ENCODE assay signal across 1 cellular context in the genomic region with DNA sequence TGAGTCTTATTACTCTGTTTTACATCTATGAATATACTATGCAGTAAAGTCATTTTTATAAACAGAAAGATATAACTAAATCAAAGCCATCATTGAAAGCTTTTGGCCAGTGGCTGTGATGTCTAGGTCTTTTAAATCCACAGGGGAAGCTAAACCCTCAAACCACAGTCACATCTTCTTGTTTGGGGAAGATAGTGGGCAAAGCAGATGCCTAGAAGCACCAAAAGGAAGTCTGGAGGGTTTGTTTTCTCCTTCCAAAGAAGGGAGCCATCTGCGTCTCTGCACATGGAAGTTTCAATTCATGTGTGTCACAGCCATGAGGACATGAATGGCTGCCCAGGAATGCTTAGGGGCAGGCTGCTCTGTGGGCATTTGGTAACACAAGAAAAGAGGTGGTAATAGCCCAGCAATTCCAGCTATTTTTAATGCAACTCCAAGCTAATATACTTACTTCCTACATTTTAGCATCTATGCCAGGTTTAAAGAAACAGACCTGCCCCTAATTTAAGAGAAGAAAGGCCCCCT.
TF ChIP-seq lines count a peak whose summit lies in the region.

No MANE protein-coding gene starts in this region.

TF ChIP-seq in GM23338, 12 proteins besides CTCF, POLR2A, EP300 and RAD21 (continued from another document):
- TF ChIP-seq, protein P1, sequence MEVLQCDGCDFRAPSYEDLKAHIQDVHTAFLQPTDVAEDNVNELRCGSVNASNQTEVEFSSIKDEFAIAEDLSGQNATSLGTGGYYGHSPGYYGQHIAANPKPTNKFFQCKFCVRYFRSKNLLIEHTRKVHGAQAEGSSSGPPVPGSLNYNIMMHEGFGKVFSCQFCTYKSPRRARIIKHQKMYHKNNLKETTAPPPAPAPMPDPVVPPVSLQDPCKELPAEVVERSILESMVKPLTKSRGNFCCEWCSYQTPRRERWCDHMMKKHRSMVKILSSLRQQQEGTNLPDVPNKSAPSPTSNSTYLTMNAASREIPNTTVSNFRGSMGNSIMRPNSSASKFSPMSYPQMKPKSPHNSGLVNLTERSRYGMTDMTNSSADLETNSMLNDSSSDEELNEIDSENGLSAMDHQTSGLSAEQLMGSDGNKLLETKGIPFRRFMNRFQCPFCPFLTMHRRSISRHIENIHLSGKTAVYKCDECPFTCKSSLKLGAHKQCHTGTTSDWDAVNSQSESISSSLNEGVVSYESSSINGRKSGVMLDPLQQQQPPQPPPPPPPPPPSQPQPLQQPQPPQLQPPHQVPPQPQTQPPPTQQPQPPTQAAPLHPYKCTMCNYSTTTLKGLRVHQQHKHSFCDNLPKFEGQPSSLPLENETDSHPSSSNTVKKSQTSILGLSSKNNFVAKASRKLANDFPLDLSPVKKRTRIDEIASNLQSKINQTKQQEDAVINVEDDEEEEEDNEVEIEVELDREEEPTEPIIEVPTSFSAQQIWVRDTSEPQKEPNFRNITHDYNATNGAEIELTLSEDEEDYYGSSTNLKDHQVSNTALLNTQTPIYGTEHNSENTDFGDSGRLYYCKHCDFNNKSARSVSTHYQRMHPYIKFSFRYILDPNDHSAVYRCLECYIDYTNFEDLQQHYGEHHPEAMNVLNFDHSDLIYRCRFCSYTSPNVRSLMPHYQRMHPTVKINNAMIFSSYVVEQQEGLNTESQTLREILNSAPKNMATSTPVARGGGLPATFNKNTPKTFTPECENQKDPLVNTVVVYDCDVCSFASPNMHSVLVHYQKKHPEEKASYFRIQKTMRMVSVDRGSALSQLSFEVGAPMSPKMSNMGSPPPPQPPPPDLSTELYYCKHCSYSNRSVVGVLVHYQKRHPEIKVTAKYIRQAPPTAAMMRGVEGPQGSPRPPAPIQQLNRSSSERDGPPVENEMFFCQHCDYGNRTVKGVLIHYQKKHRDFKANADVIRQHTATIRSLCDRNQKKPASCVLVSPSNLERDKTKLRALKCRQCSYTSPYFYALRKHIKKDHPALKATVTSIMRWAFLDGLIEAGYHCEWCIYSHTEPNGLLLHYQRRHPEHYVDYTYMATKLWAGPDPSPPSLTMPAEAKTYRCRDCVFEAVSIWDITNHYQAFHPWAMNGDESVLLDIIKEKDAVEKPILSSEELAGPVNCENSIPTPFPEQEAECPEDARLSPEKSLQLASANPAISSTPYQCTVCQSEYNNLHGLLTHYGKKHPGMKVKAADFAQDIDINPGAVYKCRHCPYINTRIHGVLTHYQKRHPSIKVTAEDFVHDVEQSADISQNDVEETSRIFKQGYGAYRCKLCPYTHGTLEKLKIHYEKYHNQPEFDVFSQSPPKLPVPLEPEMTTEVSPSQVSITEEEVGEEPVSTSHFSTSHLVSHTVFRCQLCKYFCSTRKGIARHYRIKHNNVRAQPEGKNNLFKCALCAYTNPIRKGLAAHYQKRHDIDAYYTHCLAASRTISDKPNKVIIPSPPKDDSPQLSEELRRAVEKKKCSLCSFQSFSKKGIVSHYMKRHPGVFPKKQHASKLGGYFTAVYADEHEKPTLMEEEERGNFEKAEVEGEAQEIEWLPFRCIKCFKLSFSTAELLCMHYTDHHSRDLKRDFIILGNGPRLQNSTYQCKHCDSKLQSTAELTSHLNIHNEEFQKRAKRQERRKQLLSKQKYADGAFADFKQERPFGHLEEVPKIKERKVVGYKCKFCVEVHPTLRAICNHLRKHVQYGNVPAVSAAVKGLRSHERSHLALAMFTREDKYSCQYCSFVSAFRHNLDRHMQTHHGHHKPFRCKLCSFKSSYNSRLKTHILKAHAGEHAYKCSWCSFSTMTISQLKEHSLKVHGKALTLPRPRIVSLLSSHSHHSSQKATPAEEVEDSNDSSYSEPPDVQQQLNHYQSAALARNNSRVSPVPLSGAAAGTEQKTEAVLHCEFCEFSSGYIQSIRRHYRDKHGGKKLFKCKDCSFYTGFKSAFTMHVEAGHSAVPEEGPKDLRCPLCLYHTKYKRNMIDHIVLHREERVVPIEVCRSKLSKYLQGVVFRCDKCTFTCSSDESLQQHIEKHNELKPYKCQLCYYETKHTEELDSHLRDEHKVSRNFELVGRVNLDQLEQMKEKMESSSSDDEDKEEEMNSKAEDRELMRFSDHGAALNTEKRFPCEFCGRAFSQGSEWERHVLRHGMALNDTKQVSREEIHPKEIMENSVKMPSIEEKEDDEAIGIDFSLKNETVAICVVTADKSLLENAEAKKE (CRISPR knock-in tag; IDR thresholded peaks at IDR 0.05): no peak
- TF ChIP-seq JUNB (IDR thresholded peaks at IDR 0.05; ENCODE audit: unreplicated experiment) (no peak), EZH2phosphoT487 (IDR thresholded peaks at IDR 0.05; ENCODE audit: unreplicated experiment) (no peak), ZNF114 (CRISPR knock-in tag; IDR thresholded peaks at IDR 0.05) (no peak), EZH2 (IDR thresholded peaks at IDR 0.05; ENCODE audit: low read depth, unreplicated experiment) (no peak)
- TF ChIP-seq, protein P2, sequence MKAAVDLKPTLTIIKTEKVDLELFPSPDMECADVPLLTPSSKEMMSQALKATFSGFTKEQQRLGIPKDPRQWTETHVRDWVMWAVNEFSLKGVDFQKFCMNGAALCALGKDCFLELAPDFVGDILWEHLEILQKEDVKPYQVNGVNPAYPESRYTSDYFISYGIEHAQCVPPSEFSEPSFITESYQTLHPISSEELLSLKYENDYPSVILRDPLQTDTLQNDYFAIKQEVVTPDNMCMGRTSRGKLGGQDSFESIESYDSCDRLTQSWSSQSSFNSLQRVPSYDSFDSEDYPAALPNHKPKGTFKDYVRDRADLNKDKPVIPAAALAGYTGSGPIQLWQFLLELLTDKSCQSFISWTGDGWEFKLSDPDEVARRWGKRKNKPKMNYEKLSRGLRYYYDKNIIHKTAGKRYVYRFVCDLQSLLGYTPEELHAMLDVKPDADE (IDR thresholded peaks at IDR 0.05): no peak
- TF ChIP-seq, protein P3, sequence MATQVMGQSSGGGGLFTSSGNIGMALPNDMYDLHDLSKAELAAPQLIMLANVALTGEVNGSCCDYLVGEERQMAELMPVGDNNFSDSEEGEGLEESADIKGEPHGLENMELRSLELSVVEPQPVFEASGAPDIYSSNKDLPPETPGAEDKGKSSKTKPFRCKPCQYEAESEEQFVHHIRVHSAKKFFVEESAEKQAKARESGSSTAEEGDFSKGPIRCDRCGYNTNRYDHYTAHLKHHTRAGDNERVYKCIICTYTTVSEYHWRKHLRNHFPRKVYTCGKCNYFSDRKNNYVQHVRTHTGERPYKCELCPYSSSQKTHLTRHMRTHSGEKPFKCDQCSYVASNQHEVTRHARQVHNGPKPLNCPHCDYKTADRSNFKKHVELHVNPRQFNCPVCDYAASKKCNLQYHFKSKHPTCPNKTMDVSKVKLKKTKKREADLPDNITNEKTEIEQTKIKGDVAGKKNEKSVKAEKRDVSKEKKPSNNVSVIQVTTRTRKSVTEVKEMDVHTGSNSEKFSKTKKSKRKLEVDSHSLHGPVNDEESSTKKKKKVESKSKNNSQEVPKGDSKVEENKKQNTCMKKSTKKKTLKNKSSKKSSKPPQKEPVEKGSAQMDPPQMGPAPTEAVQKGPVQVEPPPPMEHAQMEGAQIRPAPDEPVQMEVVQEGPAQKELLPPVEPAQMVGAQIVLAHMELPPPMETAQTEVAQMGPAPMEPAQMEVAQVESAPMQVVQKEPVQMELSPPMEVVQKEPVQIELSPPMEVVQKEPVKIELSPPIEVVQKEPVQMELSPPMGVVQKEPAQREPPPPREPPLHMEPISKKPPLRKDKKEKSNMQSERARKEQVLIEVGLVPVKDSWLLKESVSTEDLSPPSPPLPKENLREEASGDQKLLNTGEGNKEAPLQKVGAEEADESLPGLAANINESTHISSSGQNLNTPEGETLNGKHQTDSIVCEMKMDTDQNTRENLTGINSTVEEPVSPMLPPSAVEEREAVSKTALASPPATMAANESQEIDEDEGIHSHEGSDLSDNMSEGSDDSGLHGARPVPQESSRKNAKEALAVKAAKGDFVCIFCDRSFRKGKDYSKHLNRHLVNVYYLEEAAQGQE (IDR thresholded peaks at IDR 0.05; ENCODE audit: unreplicated experiment): no peak
